21 cellular contexts compared by ENCODE assay signal in genomic region chr1:3805038-3805437, GRCh38. TPM values are rescaled to one million over a fixed set of nuclear protein-coding genes. Genes with fewer than 3 reads are reported as not detected.
DNase-seq lines count a peak whose midpoint lies in the region; ATAC-seq, FAIRE-seq and TF ChIP-seq lines count a peak whose summit lies in the region.
"Had no signal": no experiment of that assay in that cellular context is flagged by ENCODE, and none has a peak within 500 bp of the region (broad histone marks: within the 10 kb centered on the region; RNA-seq: fewer than 3 reads in every experiment).

No MANE protein-coding gene starts in this region.

- H3K36me3 Mint-ChIP-seq in CD8-positive, alpha-beta memory T cell, result no peaks in the 10 kb centered on the region
- peaks cover 10 to 14% (median 13%) of the 10 kb centered on the region in 3 experiments for H3K36me3 Mint-ChIP-seq in H9 (ENCODE audit: insufficient read depth in 1 of 3, low read depth in 3 of 3)

- no CpG with 5 or more reads among the region's 11 CpGs for WGBS in H9 (ENCODE audit: extremely low coverage, insufficient read length, low lambda C conversion rate)
- 50% methylated on average over 11 of the region's 11 CpGs for WGBS in GM12878 (ENCODE audit: insufficient coverage, insufficient replicate concordance, low lambda C conversion rate, missing lambda C conversion rate)

- H3K18ac ChIP-seq in H9 (ENCODE audit: insufficient read length, low read depth, low read length), result no peak overlapping the region

- H3K27me3 Mint-ChIP-seq in CD8-positive, alpha-beta memory T cell, result peaks cover 29 to 58% of the 10 kb centered on the region in 2 donors
- peaks cover 41% of the 10 kb centered on the region for H3K27me3 Mint-ChIP-seq in H9 (ENCODE audit: low read depth)

- H3K9me3 ChIP-seq in CD8-positive, alpha-beta memory T cell (ENCODE audit: low read length), result no peaks in the 10 kb centered on the region
- H3K9me3 ChIP-seq in H9 (ENCODE audit: control insufficient read depth, low read depth, low read length) (peaks cover 13% of the 10 kb centered on the region), GM12878 (replicated peaks; ENCODE audit: control insufficient read depth, insufficient read depth, low read length) (peaks cover 3% of the 10 kb centered on the region; the same call in 2 of the 3 replicates), lower lobe of right lung (no peaks in the 10 kb centered on the region)

- no peak overlapping the region for H2BK12ac ChIP-seq in H9 (ENCODE audit: insufficient read length, low read depth, low read length)

- H3K27ac ChIP-seq in CD8-positive, alpha-beta memory T cell (ENCODE audit: low read depth, low read length), result peak overlapping the region; percentile 43
- H3K27ac ChIP-seq in H9 (ENCODE audit: insufficient read length, low read depth, low read length) (no peak overlapping the region), GM12878 (ENCODE audit: control insufficient read depth, insufficient read depth) (no peak overlapping the region), lower lobe of right lung (no peak overlapping the region), brain microvascular endothelial cell (no peak overlapping the region)
- H3K27ac ChIP-seq: C4-2B had no signal

- TF ChIP-seq CTCF in H9 (conservative IDR thresholded peaks at IDR 0.05), result no peak
- TF ChIP-seq CTCF in GM12878 (IDR thresholded peaks at IDR 0.05 in 2 of 3, conservative IDR thresholded peaks at IDR 0.05 in 1 of 3; ENCODE audit: control insufficient read depth in 2 of 3, extremely low read depth in 1 of 3, insufficient read depth in 1 of 3, low read depth in 3 of 3, low read length in 3 of 3), result no peak
- no peak for TF ChIP-seq CTCF in lower lobe of right lung (IDR thresholded peaks at IDR 0.05)
- TF ChIP-seq CTCF in brain microvascular endothelial cell (IDR thresholded peaks at IDR 0.05; ENCODE audit: low read depth, low read length, missing control alignments), result no peak

- no peak overlapping the region for H3K23ac ChIP-seq in H9 (ENCODE audit: insufficient read length, low read depth, low read length)

- no peaks in the 10 kb centered on the region for H3K23me2 ChIP-seq in H9 (ENCODE audit: insufficient read length, low read depth, low read length, poor library complexity, severe bottlenecking)

- RAD21 ChIA-PET in GM12878 (lab: Charles Lee; ENCODE audit: unreplicated experiment), result interaction anchor here (1.2 kb wide), 2 partner anchors 9 to 29 kb away, joined by 4 to 5 read pairs; partner anchors contain the start of gene LRRC47

- 0 out of 2 replicates have a peak overlapping the region, but pooled peaks have one; percentile 48 for H2BK15ac ChIP-seq in H9 (ENCODE audit: low read depth, low read length)

- TF ChIP-seq EP300 in GM12878 (IDR thresholded peaks at IDR 0.05; ENCODE audit: borderline replicate concordance in 1 of 2, control insufficient read depth in 1 of 2, low read depth in 2 of 2, low read length in 2 of 2), result no peak

- no peak overlapping the region for H3K4ac ChIP-seq in H9 (ENCODE audit: low read depth, low read length)

- intact Hi-C loops in GM12878 (cut with micrococcal nuclease; ENCODE audit: unreplicated experiment), result no loop called here
- intact Hi-C loops in lower lobe of right lung (cut with DNase I), result no loop called here

- H3K14ac ChIP-seq in H9 (ENCODE audit: insufficient read depth, low read length), result no peak overlapping the region

- H3K79me2 ChIP-seq in H9 (ENCODE audit: insufficient read depth, low read length), result no peaks in the 10 kb centered on the region
- no peaks in the 10 kb centered on the region for H3K79me2 ChIP-seq in GM12878 (ENCODE audit: control insufficient read depth, insufficient read depth, low read length)

- H3K4me1 ChIP-seq in CD8-positive, alpha-beta memory T cell (ENCODE audit: insufficient read depth, low read length), result no peaks in the 10 kb centered on the region
- H3K4me1 ChIP-seq in H9 (ENCODE audit: insufficient read depth, low read length) (no peaks in the 10 kb centered on the region), GM12878 (ENCODE audit: control insufficient read depth, insufficient read depth, low read length) (peaks cover 12% of the 10 kb centered on the region), lower lobe of right lung (no peaks in the 10 kb centered on the region)

- H3T11ph ChIP-seq in H9 (ENCODE audit: low read length), result no peak overlapping the region

- no peak overlapping the region for H3K4me3 ChIP-seq in CD8-positive, alpha-beta memory T cell (ENCODE audit: low read length)
- 0 out of 2 replicates have a peak overlapping the region, but pooled peaks have one; percentile 12 for H3K4me3 ChIP-seq in GM12878
- no peak overlapping the region for H3K4me3 ChIP-seq in lower lobe of right lung
- H3K4me3 ChIP-seq in brain microvascular endothelial cell (ENCODE audit: low read depth, low read length), result no peak overlapping the region

- no peak overlapping the region for H3K56ac ChIP-seq in H9 (ENCODE audit: insufficient read length, low read depth, low read length)

- H3K4me2 ChIP-seq in H9 (ENCODE audit: insufficient read depth, insufficient read length, low read length), result no peak overlapping the region
- peak overlapping the region; percentile 25; the same call in 1 of the 2 replicates for H3K4me2 ChIP-seq in GM12878 (ENCODE audit: control insufficient read depth, insufficient read depth)

- H2BK20ac ChIP-seq in H9 (ENCODE audit: low read depth, low read length, poor library complexity, severe bottlenecking), result no peak overlapping the region

- H3K9ac ChIP-seq in H9 (ENCODE audit: extremely low read depth, insufficient read length, low read length), result no peak overlapping the region
- H3K9ac ChIP-seq in GM12878 (ENCODE audit: control insufficient read depth, insufficient read depth, low read length), result peak overlapping the region; percentile 4; the same call in 1 of the 2 replicates

- ATAC-seq in GM12878, result no peak
- ATAC-seq in lower lobe of right lung, result no peak
- no peak for ATAC-seq in HG02798 (IDR thresholded peaks at IDR 0.05; ENCODE audit: poor library complexity, unreplicated experiment)
- no peak for ATAC-seq in stimulated activated naive CD8-positive, alpha-beta T cell treated with anti-CD3 and anti-CD28 coated beads, Interleukin-15, Interleukin-2, amounts not matched to agents 100 U/mL and 50 U/mL, for 24 hours

- H4K20me1 ChIP-seq in H9 (ENCODE audit: control insufficient read depth, insufficient read depth, insufficient read length) (no peaks in the 10 kb centered on the region), GM12878 (ENCODE audit: control insufficient read depth, insufficient read depth) (no peaks in the 10 kb centered on the region)

- no peak for TF ChIP-seq RAD21 in GM12878 (IDR thresholded peaks at IDR 0.05; ENCODE audit: insufficient read depth, low read depth, low read length)

- no peak overlapping the region for H4K8ac ChIP-seq in H9 (replicated peaks; ENCODE audit: insufficient read length, low read depth, low read length)

- SMC1A ChIA-PET in GM12878 (lab: Charles Lee; ENCODE audit: uncharacterized antibody, unreplicated experiment), result interaction anchor here (1.6 to 1.7 kb wide), 2 partner anchors 157 to 186 kb away, joined by 3 to 6 read pairs; no protein-coding TSS in a partner anchor

- no peak overlapping the region for H4K5ac ChIP-seq in H9 (ENCODE audit: insufficient read length, low read depth, low read length)

- H2BK120ac ChIP-seq in H9 (ENCODE audit: low read depth, low read length, poor library complexity, severe bottlenecking), result no peak overlapping the region

- H3K9me3 Mint-ChIP-seq in CD8-positive, alpha-beta memory T cell, result no peaks in the 10 kb centered on the region
- H3K9me3 Mint-ChIP-seq in H9, result peaks cover 60% of the 10 kb centered on the region in 2 experiments
- H3K9me3 Mint-ChIP-seq: CD4-positive, alpha-beta T cell had no signal

- CTCF ChIA-PET in CD8-positive, alpha-beta memory T cell (lab: Charles Lee), result no interaction called here
- CTCF ChIA-PET in GM12878 (lab: Yijun Ruan, JAX), result interaction anchor here (0.8 to 1.6 kb wide), 2 partner anchors 29 to 31 kb away, joined by 3 read pairs; no protein-coding TSS in a partner anchor

- no peaks in the 10 kb centered on the region for H3K36me3 ChIP-seq in CD8-positive, alpha-beta memory T cell (ENCODE audit: insufficient read depth, low read length)
- H3K36me3 ChIP-seq in GM12878 (ENCODE audit: control insufficient read depth in 2 of 2, insufficient read depth in 2 of 2, low read length in 1 of 2), result no peaks in the 10 kb centered on the region
- H3K36me3 ChIP-seq in lower lobe of right lung, result no peaks in the 10 kb centered on the region
- H3K36me3 ChIP-seq in brain microvascular endothelial cell (replicated peaks), result no peaks in the 10 kb centered on the region

- no peaks in the 10 kb centered on the region for H3K27me3 ChIP-seq in CD8-positive, alpha-beta memory T cell (ENCODE audit: insufficient read depth, low read length, poor library complexity, severe bottlenecking)
- no peaks in the 10 kb centered on the region for H3K27me3 ChIP-seq in H9 (ENCODE audit: insufficient read depth, low read length)
- H3K27me3 ChIP-seq in GM12878 (replicated peaks in 1 of 2; ENCODE audit: control insufficient read depth in 2 of 2, insufficient read depth in 2 of 2, low read length in 1 of 2), result no peaks in the 10 kb centered on the region; a peak in 1 of 4 replicates
- no peaks in the 10 kb centered on the region for H3K27me3 ChIP-seq in lower lobe of right lung (ENCODE audit: low read depth)
- H3K27me3 ChIP-seq in brain microvascular endothelial cell (replicated peaks), result no peaks in the 10 kb centered on the region

- POLR2A ChIA-PET in CD8-positive, alpha-beta memory T cell (lab: Charles Lee), result no interaction called here
- POLR2A ChIA-PET in GM12878 (lab: Charles Lee), result no interaction called here

- H2AFZ ChIP-seq in H9 (ENCODE audit: low read length) (no peak overlapping the region), GM12878 (ENCODE audit: control insufficient read depth, low read depth, low read length) (peak overlapping the region; percentile 52)

- no peak for TF ChIP-seq POLR2A in GM12878 (IDR thresholded peaks at IDR 0.05; ENCODE audit: low read depth, low read length)

- H3K4me1 Mint-ChIP-seq in CD8-positive, alpha-beta memory T cell, result peaks cover 7 to 12% (median 9%) of the 10 kb centered on the region in 3 donors
- peaks cover 0 to 2% of the 10 kb centered on the region in 2 experiments; a peak in 2 of 4 replicates for H3K4me1 Mint-ChIP-seq in H9

- no peak overlapping the region for H3K4me3 Mint-ChIP-seq in CD8-positive, alpha-beta memory T cell
- H3K4me3 Mint-ChIP-seq in H9, result no peak overlapping the region
- H3K4me3 Mint-ChIP-seq: CD4-positive, alpha-beta T cell had no signal

- no peak overlapping the region for H2AK5ac ChIP-seq in H9 (ENCODE audit: insufficient read length, low read length)

- H3K79me1 ChIP-seq in H9 (ENCODE audit: insufficient read depth, low read depth, low read length, poor library complexity, severe bottlenecking), result no peaks in the 10 kb centered on the region

- H3K27ac Mint-ChIP-seq in CD8-positive, alpha-beta memory T cell, result peak overlapping the region in 1 of 8 donors; percentile 60
- H3K27ac Mint-ChIP-seq in H9, result no peak overlapping the region
- H3K27ac Mint-ChIP-seq: CD4-positive, alpha-beta T cell had no signal

- no peak overlapping the region for H4K91ac ChIP-seq in H9 (ENCODE audit: insufficient read length, low read depth, low read length)

- FAIRE-seq in GM12878 (lab: Jason Lieb, UNC), result no peak
- FAIRE-seq: A204.1 had no signal

- no peak overlapping the region for H2BK5ac ChIP-seq in H9 (ENCODE audit: insufficient read length, low read length)

- BruUV-seq in GM12878 (replicated peaks; lab: Mats Ljungman, UMichigan), result no TSS peak

- in situ Hi-C loops in GM12878 (cut with MboI), result no loop called here
- in situ Hi-C loops in brain microvascular endothelial cell (cut with HindIII; ENCODE audit: low pct_ligation_motif_present, low sequenced_read_pairs), result no loop called here

- no peak for DNase-seq in CD8-positive, alpha-beta memory T cell
- DNase-seq in H9, result no peak
- DNase-seq in GM12878 (ENCODE audit: low read depth, low spot score), result no peak
- peak; percentile 6 for DNase-seq in lower lobe of right lung
- DNase-seq in NCI-H2107 treated with DMSO at 0.1 percent for 48 hours (lab: John Stamatoyannopoulos, UW; ENCODE audit: unreplicated experiment), result no peak
- no peak for DNase-seq in stimulated activated naive CD8-positive, alpha-beta T cell treated with anti-CD3 and anti-CD28 coated beads, Interleukin-15, Interleukin-2, amounts not matched to agents 100 U/mL and 50 U/mL, for 24 hours
- DNase-seq in brain microvascular endothelial cell, result no peak
- DNase-seq: ACHN; AML-193; CD4-positive, alpha-beta T cell; DMS153; DMS79; GDM1; GOT3; H7 had no signal

RNA-seq across cellular contexts. Expression of gene LRRC47, which starts 8.7 kb away (rescaled TPM):
- total RNA-seq in CD8-positive, alpha-beta memory T cell, result 10 to 100 TPM; 42.6 to 50.5 TPM
- polyA plus RNA-seq in CD8-positive, alpha-beta memory T cell, result 36.9 TPM
- total RNA-seq in H9 (2021) (65.1 and 72.8 TPM in 2 replicates), GM12878 (2014; rRNA removed) (20.9 and 22.9 TPM in 2 replicates), GM12878 (2014; rRNA removed; fragmentation: Illumina TruSeq; extraction: Trizol) (13.7 and 15.3 TPM in 2 replicates), GM12878 (2021) (31.0 and 34.6 TPM in 2 replicates), lower lobe of right lung (34.4 TPM)
- 13.3 and 18.5 TPM in 2 replicates for total RNA-seq in GM12878 (2013; cell fraction: nucleolus; rRNA removed)
- 8.3 TPM for polyA plus RNA-seq in GM12878 (2011; ENCODE audit: low read depth)
- polyA plus RNA-seq in GM12878 (2011; rRNA removed) (24.0 and 25.4 TPM in 2 replicates), GM12878 (2014; fragmentation: Illumina TruSeq; extraction: Trizol) (20.4 and 26.1 TPM in 2 replicates), GM12878 (2014; fragmentation: Nextera tagmentation; extraction: Ambion mirVana) (1 to 10 TPM; 2.5 to 4.5 TPM), GM12878 (2014; rRNA removed) (21.1 and 24.4 TPM in 2 replicates), GM12878 (2016; fragmentation: Nextera tagmentation; extraction: Ambion mirVana) (10 to 100 TPM; 14.1 to 15.3 TPM)
- polyA plus RNA-seq in GM12878 (2011; cell fraction: cytosol; rRNA removed), result 13.1 and 14.6 TPM in 2 replicates
- 17.9 and 29.4 TPM in 2 replicates for polyA plus RNA-seq in GM12878 (2011; cell fraction: nucleus; rRNA removed)
- 23.2 and 23.5 TPM in 2 replicates for polyA plus RNA-seq in GM12878 (2012)
- polyA minus RNA-seq in GM12878 (2011; rRNA and poly(A)+ RNA removed), result 6.3 and 8.1 TPM in 2 replicates
- 6.0 and 6.8 TPM in 2 replicates for polyA minus RNA-seq in GM12878 (2011; cell fraction: cytosol; rRNA and poly(A)+ RNA removed)
- 4.2 and 8.9 TPM in 2 replicates for polyA minus RNA-seq in GM12878 (2011; cell fraction: nucleus; rRNA and poly(A)+ RNA removed)

RNA-seq across cellular contexts. Expression of gene SMIM1, which starts 32.5 kb away (rescaled TPM):
- 1 to 10 TPM in 1 of 2 experiments, under 1 TPM in 1; 0.80 to 1.6 TPM for total RNA-seq in CD8-positive, alpha-beta memory T cell
- polyA plus RNA-seq in CD8-positive, alpha-beta memory T cell, result 1.1 TPM
- total RNA-seq in H9 (2021) (5.3 and 7.3 TPM in 2 replicates), GM12878 (2014; rRNA removed) (0.71 TPM in 1 of 2 replicates, not detected in the other), GM12878 (2014; rRNA removed; fragmentation: Illumina TruSeq; extraction: Trizol) (not detected in 2 replicates), GM12878 (2021) (0.53 TPM in 1 of 2 replicates, not detected in the other), lower lobe of right lung (8.5 TPM)
- total RNA-seq in GM12878 (2013; cell fraction: nucleolus; rRNA removed), result 3.9 TPM in 1 of 2 replicates, not detected in the other
- polyA plus RNA-seq in GM12878 (2011; ENCODE audit: low read depth), result not detected
- polyA plus RNA-seq in GM12878 (2011; rRNA removed) (0.30 TPM in 1 of 2 replicates, not detected in the other), GM12878 (2014; fragmentation: Illumina TruSeq; extraction: Trizol) (not detected in 2 replicates), GM12878 (2014; fragmentation: Nextera tagmentation; extraction: Ambion mirVana) (not detected), GM12878 (2014; rRNA removed) (0.37 and 1.1 TPM in 2 replicates), GM12878 (2016; fragmentation: Nextera tagmentation; extraction: Ambion mirVana) (not detected)
- polyA plus RNA-seq in GM12878 (2011; cell fraction: cytosol; rRNA removed), result 0.54 and 0.92 TPM in 2 replicates
- polyA plus RNA-seq in GM12878 (2011; cell fraction: nucleus; rRNA removed), result 0.36 and 0.94 TPM in 2 replicates
- 0.97 and 1.8 TPM in 2 replicates for polyA plus RNA-seq in GM12878 (2012)
- polyA minus RNA-seq in GM12878 (2011; rRNA and poly(A)+ RNA removed), result not detected in 2 replicates
- not detected in 2 replicates for polyA minus RNA-seq in GM12878 (2011; cell fraction: cytosol; rRNA and poly(A)+ RNA removed)
- polyA minus RNA-seq in GM12878 (2011; cell fraction: nucleus; rRNA and poly(A)+ RNA removed), result 0.97 and 1.1 TPM in 2 replicates
- total RNA-seq: Daoy, HT-29 had no signal

RNA-seq across cellular contexts. Expression of gene CEP104, which starts 52.0 kb away (rescaled TPM):
- 10 to 100 TPM; 45.0 to 47.0 TPM for total RNA-seq in CD8-positive, alpha-beta memory T cell
- 29.4 TPM for polyA plus RNA-seq in CD8-positive, alpha-beta memory T cell
- total RNA-seq in H9 (2021) (34.5 and 40.8 TPM in 2 replicates), GM12878 (2014; rRNA removed) (14.9 and 19.1 TPM in 2 replicates), GM12878 (2014; rRNA removed; fragmentation: Illumina TruSeq; extraction: Trizol) (8.6 and 10.5 TPM in 2 replicates), GM12878 (2021) (34.8 and 35.5 TPM in 2 replicates), lower lobe of right lung (53.9 TPM)
- total RNA-seq in GM12878 (2013; cell fraction: nucleolus; rRNA removed), result 81.2 and 92.0 TPM in 2 replicates
- polyA plus RNA-seq in GM12878 (2011; ENCODE audit: low read depth), result 5.6 TPM
- polyA plus RNA-seq in GM12878 (2011; rRNA removed) (28.8 and 35.7 TPM in 2 replicates), GM12878 (2014; fragmentation: Illumina TruSeq; extraction: Trizol) (19.6 and 27.1 TPM in 2 replicates), GM12878 (2014; fragmentation: Nextera tagmentation; extraction: Ambion mirVana) (10 to 100 TPM in 1 of 2 experiments, 1 to 10 TPM in 1; 7.2 to 11.3 TPM), GM12878 (2014; rRNA removed) (15.8 and 23.5 TPM in 2 replicates), GM12878 (2016; fragmentation: Nextera tagmentation; extraction: Ambion mirVana) (10 to 100 TPM; 31.9 to 33.0 TPM)
- 21.2 and 24.4 TPM in 2 replicates for polyA plus RNA-seq in GM12878 (2011; cell fraction: cytosol; rRNA removed)
- 62.8 and 65.9 TPM in 2 replicates for polyA plus RNA-seq in GM12878 (2011; cell fraction: nucleus; rRNA removed)
- polyA plus RNA-seq in GM12878 (2012), result 15.9 and 16.8 TPM in 2 replicates
- polyA minus RNA-seq in GM12878 (2011; rRNA and poly(A)+ RNA removed), result 35.9 and 40.9 TPM in 2 replicates
- polyA minus RNA-seq in GM12878 (2011; cell fraction: cytosol; rRNA and poly(A)+ RNA removed), result 14.2 and 25.8 TPM in 2 replicates
- polyA minus RNA-seq in GM12878 (2011; cell fraction: nucleus; rRNA and poly(A)+ RNA removed), result 16.7 and 27.8 TPM in 2 replicates

RNA-seq across cellular contexts. Expression of gene DFFB, which starts 52.2 kb away (rescaled TPM):
- 10 to 100 TPM; 10.9 to 14.6 TPM for total RNA-seq in CD8-positive, alpha-beta memory T cell
- polyA plus RNA-seq in CD8-positive, alpha-beta memory T cell, result 8.3 TPM
- 9.1 and 9.7 TPM in 2 replicates for total RNA-seq in H9 (2021)
- 20.3 and 23.2 TPM in 2 replicates for total RNA-seq in GM12878 (2013; cell fraction: nucleolus; rRNA removed)
- total RNA-seq in GM12878 (2014; rRNA removed), result 8.5 and 10.0 TPM in 2 replicates
- 5.5 and 6.2 TPM in 2 replicates for total RNA-seq in GM12878 (2014; rRNA removed; fragmentation: Illumina TruSeq; extraction: Trizol)
- total RNA-seq in GM12878 (2021), result 7.7 and 8.3 TPM in 2 replicates
- polyA plus RNA-seq in GM12878 (2011; ENCODE audit: low read depth), result 3.0 TPM
- polyA plus RNA-seq in GM12878 (2011; rRNA removed), result 8.8 and 10.7 TPM in 2 replicates
- 8.2 and 9.4 TPM in 2 replicates for polyA plus RNA-seq in GM12878 (2011; cell fraction: cytosol; rRNA removed)
- polyA plus RNA-seq in GM12878 (2011; cell fraction: nucleus; rRNA removed), result 8.1 and 13.3 TPM in 2 replicates
- polyA plus RNA-seq in GM12878 (2012), result 4.1 and 6.2 TPM in 2 replicates
- polyA plus RNA-seq in GM12878 (2014; fragmentation: Illumina TruSeq; extraction: Trizol), result 6.8 and 7.4 TPM in 2 replicates
- polyA plus RNA-seq in GM12878 (2014; fragmentation: Nextera tagmentation; extraction: Ambion mirVana), result 1 to 10 TPM; 2.7 to 3.7 TPM
- polyA plus RNA-seq in GM12878 (2014; rRNA removed), result 10.7 and 12.0 TPM in 2 replicates
- 1 to 10 TPM; 3.2 to 5.3 TPM for polyA plus RNA-seq in GM12878 (2016; fragmentation: Nextera tagmentation; extraction: Ambion mirVana)
- polyA minus RNA-seq in GM12878 (2011; rRNA and poly(A)+ RNA removed), result 2.9 and 5.0 TPM in 2 replicates
- 2.5 and 3.0 TPM in 2 replicates for polyA minus RNA-seq in GM12878 (2011; cell fraction: cytosol; rRNA and poly(A)+ RNA removed)
- polyA minus RNA-seq in GM12878 (2011; cell fraction: nucleus; rRNA and poly(A)+ RNA removed), result 3.9 and 4.4 TPM in 2 replicates
- total RNA-seq in lower lobe of right lung, result 10.6 TPM

RNA-seq across cellular contexts. Expression of gene CCDC27, which starts 52.8 kb away (rescaled TPM):
- total RNA-seq in CD8-positive, alpha-beta memory T cell, result not detected
- polyA plus RNA-seq in CD8-positive, alpha-beta memory T cell, result not detected
- total RNA-seq in H9 (2021) (not detected in 2 replicates), GM12878 (2014; rRNA removed) (not detected in 2 replicates), GM12878 (2014; rRNA removed; fragmentation: Illumina TruSeq; extraction: Trizol) (not detected in 2 replicates), GM12878 (2021) (not detected in 2 replicates), lower lobe of right lung (not detected)
- total RNA-seq in GM12878 (2013; cell fraction: nucleolus; rRNA removed), result not detected in 2 replicates
- not detected for polyA plus RNA-seq in GM12878 (2011; ENCODE audit: low read depth)
- polyA plus RNA-seq in GM12878 (2011; rRNA removed) (not detected in 2 replicates), GM12878 (2014; fragmentation: Illumina TruSeq; extraction: Trizol) (not detected in 2 replicates), GM12878 (2014; fragmentation: Nextera tagmentation; extraction: Ambion mirVana) (under 1 TPM in 1 of 2 experiments, not detected in 1; 0.05 TPM), GM12878 (2014; rRNA removed) (not detected in 2 replicates), GM12878 (2016; fragmentation: Nextera tagmentation; extraction: Ambion mirVana) (not detected)
- polyA plus RNA-seq in GM12878 (2011; cell fraction: cytosol; rRNA removed), result not detected in 2 replicates
- not detected in 2 replicates for polyA plus RNA-seq in GM12878 (2011; cell fraction: nucleus; rRNA removed)
- polyA plus RNA-seq in GM12878 (2012), result not detected in 2 replicates
- not detected in 2 replicates for polyA minus RNA-seq in GM12878 (2011; rRNA and poly(A)+ RNA removed)
- polyA minus RNA-seq in GM12878 (2011; cell fraction: cytosol; rRNA and poly(A)+ RNA removed), result not detected in 2 replicates
- not detected in 2 replicates for polyA minus RNA-seq in GM12878 (2011; cell fraction: nucleus; rRNA and poly(A)+ RNA removed)
- total RNA-seq: CD4-positive, alpha-beta T cell; Daoy; HT-29 had no signal
- polyA plus RNA-seq: BJ had no signal
